9 cellular contexts compared by ENCODE assay signal in genomic region chr1:20702416-20702815, GRCh38. TPM values are rescaled to one million over a fixed set of nuclear protein-coding genes. Genes with fewer than 3 reads are reported as not detected.
DNase-seq lines count a peak whose midpoint lies in the region; ATAC-seq and TF ChIP-seq lines count a peak whose summit lies in the region.
"Had no signal": no experiment of that assay in that cellular context is flagged by ENCODE, and none has a peak within 500 bp of the region (broad histone marks: within the 10 kb centered on the region; RNA-seq: fewer than 3 reads in every experiment).

No MANE protein-coding gene starts in this region.

- CTCF ChIA-PET in AG04450 (lab: Charles Lee): interaction anchor here (1.7 kb wide), 1 partner anchor 493 kb away, joined by 8 read pairs; no protein-coding TSS in a partner anchor

- H3K27ac ChIP-seq in AG04450 (ENCODE audit: low read depth, low read length) (no peak overlapping the region), foreskin keratinocyte (no peak overlapping the region), caudate nucleus (ENCODE audit: low read depth, low read length) (no peak overlapping the region)

- H3K4me1 ChIP-seq in foreskin keratinocyte: peaks cover 19% of the 10 kb centered on the region

- H3K27me3 ChIP-seq in AG04450 (ENCODE audit: control insufficient read depth, insufficient read depth, low read length) (no peaks in the 10 kb centered on the region), foreskin keratinocyte (no peaks in the 10 kb centered on the region)

- TF ChIP-seq CTCF in AG04450 (IDR thresholded peaks at IDR 0.05; ENCODE audit: low read depth, low read length): peak; percentile 66
- TF ChIP-seq CTCF in GM12875 (IDR thresholded peaks at IDR 0.05; ENCODE audit: borderline replicate concordance, insufficient read depth, low read depth, low read length): peak; percentile 41
- peak; percentile 52 for TF ChIP-seq CTCF in foreskin keratinocyte (conservative IDR thresholded peaks at IDR 0.05)
- TF ChIP-seq CTCF in GM20000 (IDR thresholded peaks at IDR 0.05; ENCODE audit: extremely low read depth, missing control alignments): no peak

- ATAC-seq in SK-N-SH treated with all-trans-retinoic acid at 6 μM for 48 hours (peak; percentile 73), foreskin keratinocyte (no peak), GM21381 (IDR thresholded peaks at IDR 0.05; ENCODE audit: unreplicated experiment) (no peak), GM18502 (IDR thresholded peaks at IDR 0.05; ENCODE audit: poor library complexity, unreplicated experiment) (no peak)

- POLR2A ChIA-PET in AG04450 (lab: Yijun Ruan, JAX): interaction anchor here (1.1 kb wide), 1 partner anchor 84 kb away, joined by 3 read pairs; no protein-coding TSS in a partner anchor

- no peak overlapping the region for H3K4me3 ChIP-seq in AG04450 (ENCODE audit: low read depth, low read length)
- H3K4me3 ChIP-seq in GM12875 (ENCODE audit: low read depth, low read length): no peak overlapping the region

- DNase-seq in AG04450 (ENCODE audit: low read depth, low spot score) (no peak), foreskin keratinocyte (no peak), caudate nucleus (lab: John Stamatoyannopoulos, UW) (no peak), GM20000 (ENCODE audit: low spot score) (no peak)
- DNase-seq: substantia nigra had no signal

- peaks cover 4% of the 10 kb centered on the region; the same call in 1 of the 2 replicates for H3K9me3 ChIP-seq in AG04450 (ENCODE audit: control insufficient read depth, insufficient read depth, low read length)

TF ChIP-seq in SK-N-SH treated with all-trans-retinoic acid at 6 μM for 48 hours, 23 proteins besides CTCF, POLR2A, EP300 and RAD21:
- no peak for TF ChIP-seq ZNF70 (CRISPR knock-in tag; IDR thresholded peaks at IDR 0.05)
- no peak for TF ChIP-seq ARNTL (CRISPR knock-in tag; IDR thresholded peaks at IDR 0.05; ENCODE audit: borderline replicate concordance, low read depth)
- TF ChIP-seq POU6F1 (CRISPR knock-in tag; IDR thresholded peaks at IDR 0.05; ENCODE audit: borderline replicate concordance, low read depth): no peak
- no peak for TF ChIP-seq SNAI2 (CRISPR knock-in tag; IDR thresholded peaks at IDR 0.05)
- no peak for TF ChIP-seq TOX (CRISPR knock-in tag; IDR thresholded peaks at IDR 0.05; ENCODE audit: borderline replicate concordance)
- no peak for TF ChIP-seq ZNF8 (CRISPR knock-in tag; IDR thresholded peaks at IDR 0.05)
- no peak for TF ChIP-seq ZC3H10 (CRISPR knock-in tag; IDR thresholded peaks at IDR 0.05)

RNA-seq across cellular contexts. Expression of gene KIF17, which starts 15.4 kb away (rescaled TPM):
- polyA plus RNA-seq in AG04450 (2011; rRNA removed) (2.7 and 2.8 TPM in 2 replicates), foreskin keratinocyte (1.2 and 1.5 TPM in 2 replicates)
- 3.1 and 3.6 TPM in 2 replicates for polyA minus RNA-seq in AG04450 (2011; rRNA and poly(A)+ RNA removed)
- 1.5 and 1.8 TPM in 2 replicates for total RNA-seq in foreskin keratinocyte

RNA-seq across cellular contexts. Expression of gene SH2D5, which starts 30.1 kb away (rescaled TPM):
- 4.9 and 6.5 TPM in 2 replicates for polyA plus RNA-seq in AG04450 (2011; rRNA removed)
- polyA minus RNA-seq in AG04450 (2011; rRNA and poly(A)+ RNA removed): 3.5 and 5.3 TPM in 2 replicates
- 146 and 157 TPM in 2 replicates for total RNA-seq in foreskin keratinocyte
- polyA plus RNA-seq in foreskin keratinocyte: 85.3 and 105 TPM in 2 replicates

RNA-seq across cellular contexts. Expression of gene DDOST, which starts 41.2 kb away (rescaled TPM):
- polyA plus RNA-seq in AG04450 (2011; rRNA removed) (494 and 553 TPM in 2 replicates), foreskin keratinocyte (248 and 264 TPM in 2 replicates)
- 199 and 233 TPM in 2 replicates for polyA minus RNA-seq in AG04450 (2011; rRNA and poly(A)+ RNA removed)
- total RNA-seq in foreskin keratinocyte: 239 and 240 TPM in 2 replicates

Comparison
In these comparisons a context has a peak if more than half of its experiments do, and no peak if none do; other contexts are left out.
1. RNA of gene SH2D5, which starts 30.1 kb away (polyA plus RNA-seq): 85.3 to 105 TPM in foreskin keratinocyte; 4.9 to 6.5 TPM in AG04450; every median in the first group is over 10 times any median in the second.